15 cellular contexts compared by ENCODE assay signal in genomic region chr11:61771995-61772455, GRCh38. TPM values are rescaled to one million over a fixed set of nuclear protein-coding genes. Genes with fewer than 3 reads are reported as not detected.
DNase-seq lines count a peak whose midpoint lies in the region; ATAC-seq and TF ChIP-seq lines count a peak whose summit lies in the region.
"Had no signal": no experiment of that assay in that cellular context is flagged by ENCODE, and none has a peak within 500 bp of the region (broad histone marks: within the 10 kb centered on the region; RNA-seq: fewer than 3 reads in every experiment).

No MANE protein-coding gene starts in this region.

- no peak for DNase-seq in mammary epithelial cell
- no peak for DNase-seq in breast epithelium (ENCODE audit: low spot score in 2 of 2)
- peak; percentile 45 for DNase-seq in amniotic epithelial cell (ENCODE audit: low read depth)
- DNase-seq in lower lobe of right lung, result no peak
- no peak for DNase-seq in NCI-H2029 treated with DMSO at 0.1 percent for 48 hours (lab: John Stamatoyannopoulos, UW)
- DNase-seq in right atrium auricular region (ENCODE audit: low spot score), result no peak
- DNase-seq: activated CD4-positive, CD25-positive, alpha-beta regulatory T cell treated with anti-CD3 and anti-CD28 coated beads, Interleukin-2, amount 50 U/mL, for 72 hours; activated T-cell treated with anti-CD3 and anti-CD28 coated beads for 4 hours; COR-L47; HCEC 1CT; Karpas-422; NCI-H1436; NCI-H524 had no signal

- H3K36me3 ChIP-seq in mammary epithelial cell (ENCODE audit: insufficient read depth, low read length) (no peaks in the 10 kb centered on the region), breast epithelium (no peaks in the 10 kb centered on the region), lower lobe of right lung (no peaks in the 10 kb centered on the region), right atrium auricular region (no peaks in the 10 kb centered on the region)

- CTCF ChIA-PET in mammary epithelial cell (lab: Charles Lee; ENCODE audit: low non-redundant PET), result no interaction called here

- H3K9me3 ChIP-seq in mammary epithelial cell (replicated peaks; ENCODE audit: insufficient read depth, low read length) (no peaks in the 10 kb centered on the region), breast epithelium (no peaks in the 10 kb centered on the region), lower lobe of right lung (no peaks in the 10 kb centered on the region), right atrium auricular region (no peaks in the 10 kb centered on the region)

- no TSS peak for BruUV-seq in mammary epithelial cell (replicated peaks; lab: Mats Ljungman, UMichigan)

- H3K27me3 ChIP-seq in mammary epithelial cell (ENCODE audit: insufficient read depth, low read length) (no peaks in the 10 kb centered on the region), breast epithelium (no peaks in the 10 kb centered on the region), lower lobe of right lung (ENCODE audit: low read depth) (no peaks in the 10 kb centered on the region), right atrium auricular region (no peaks in the 10 kb centered on the region)

- TF ChIP-seq CTCF in mammary epithelial cell (conservative IDR thresholded peaks at IDR 0.05 in 1 of 2, IDR thresholded peaks at IDR 0.05 in 1 of 2; ENCODE audit: extremely low read depth in 1 of 2, insufficient read depth in 1 of 2, low read depth in 1 of 2, low read length in 2 of 2) (no peak), breast epithelium (IDR thresholded peaks at IDR 0.05) (no peak), lower lobe of right lung (IDR thresholded peaks at IDR 0.05) (no peak), right atrium auricular region (IDR thresholded peaks at IDR 0.05) (no peak)

- dilution Hi-C loops in mammary epithelial cell (cut with HindIII; ENCODE audit: low sequenced_read_pairs), result no loop called here

- no peak overlapping the region for H3K9ac ChIP-seq in mammary epithelial cell (ENCODE audit: insufficient read depth, low read length)

- no peaks in the 10 kb centered on the region for H3K79me2 ChIP-seq in mammary epithelial cell (ENCODE audit: insufficient read depth, low read length)

- ATAC-seq in lower lobe of right lung, result no peak
- no peak for ATAC-seq in esophagus mucosa

- in situ Hi-C loops in mammary epithelial cell (cut with MboI; ENCODE audit: low sequenced_read_pairs in 2 of 2), result no loop called here

- peak overlapping the region; percentile 66 for H2AFZ ChIP-seq in mammary epithelial cell (ENCODE audit: low read depth, low read length)

- H4K20me1 ChIP-seq in mammary epithelial cell (ENCODE audit: insufficient read depth, low read length), result no peaks in the 10 kb centered on the region

- no peak overlapping the region for H3K4me3 ChIP-seq in mammary epithelial cell (replicated peaks in 1 of 3; ENCODE audit: insufficient read depth in 1 of 3, low read depth in 2 of 3, low read length in 3 of 3)
- no peak overlapping the region for H3K4me3 ChIP-seq in breast epithelium
- no peak overlapping the region for H3K4me3 ChIP-seq in lower lobe of right lung
- no peak overlapping the region for H3K4me3 ChIP-seq in right atrium auricular region

- H3K4me2 ChIP-seq in mammary epithelial cell (ENCODE audit: insufficient read depth, low read depth, low read length), result no peak overlapping the region

- peaks cover under 1% of the 10 kb centered on the region for H3K4me1 ChIP-seq in mammary epithelial cell (ENCODE audit: insufficient read depth, low read length)
- no peaks in the 10 kb centered on the region for H3K4me1 ChIP-seq in breast epithelium
- no peaks in the 10 kb centered on the region for H3K4me1 ChIP-seq in lower lobe of right lung
- H3K4me1 ChIP-seq in right atrium auricular region, result peaks cover 0 to 2% of the 10 kb centered on the region in 2 donors

- intact Hi-C loops in mammary epithelial cell (cut with micrococcal nuclease), result no loop called here
- intact Hi-C loops in breast epithelium (cut with DNase I; ENCODE audit: low total_unique reads), result no loop called here
- intact Hi-C loops in lower lobe of right lung (cut with DNase I), result no loop called here

- H3K27ac ChIP-seq in mammary epithelial cell (ENCODE audit: insufficient read depth, low read depth, low read length) (no peak overlapping the region), breast epithelium (no peak overlapping the region), lower lobe of right lung (peak overlapping the region; percentile 24), temporal lobe (ENCODE audit: low read depth, low read length) (peak overlapping the region; percentile 44), right atrium auricular region (no peak overlapping the region)

- no peak for TF ChIP-seq POLR2A in breast epithelium (IDR thresholded peaks at IDR 0.05)

- whole genome bisulfite sequencing in mammary epithelial cell (ENCODE audit: low coverage, missing lambda C conversion rate), result 59% methylated on average over 6 of the region's 7 CpGs

RNA-seq across cellular contexts. Expression of gene MYRF, which starts 19.6 kb away (rescaled TPM):
- total RNA-seq in mammary epithelial cell (under 1 TPM; under 0.01 to 0.26 TPM), breast epithelium (1 to 10 TPM in 1 of 3 donors, under 1 TPM in 2; 0.32 to 6.9 (median 0.66) TPM), lower lobe of right lung (37.9 TPM), temporal lobe (1.2 TPM), right atrium auricular region (10 to 100 TPM in 1 of 2 donors, 1 to 10 TPM in 1; 7.0 to 13.1 TPM), esophagus mucosa (0.88 TPM)
- 0.16 TPM for polyA plus RNA-seq in mammary epithelial cell
- not detected for polyA minus RNA-seq in mammary epithelial cell

RNA-seq across cellular contexts. Expression of gene TMEM258, which starts 20.4 kb away (rescaled TPM):
- 10 to 100 TPM; 48.2 to 99.7 TPM for total RNA-seq in mammary epithelial cell
- polyA plus RNA-seq in mammary epithelial cell, result 202 TPM
- polyA minus RNA-seq in mammary epithelial cell, result 79.7 TPM
- total RNA-seq in breast epithelium, result 10 to 100 TPM; 35.4 to 55.4 (median 35.7) TPM
- 104 TPM for total RNA-seq in lower lobe of right lung
- total RNA-seq in temporal lobe, result 17.2 TPM
- total RNA-seq in right atrium auricular region, result 10 to 100 TPM; 43.4 to 54.7 TPM
- 90.9 TPM for total RNA-seq in esophagus mucosa

RNA-seq across cellular contexts. Expression of gene FEN1, which starts 20.7 kb away (rescaled TPM):
- 10 to 100 TPM; 11.7 to 46.1 TPM for total RNA-seq in mammary epithelial cell
- polyA plus RNA-seq in mammary epithelial cell, result 65.0 TPM
- 96.1 TPM for polyA minus RNA-seq in mammary epithelial cell
- 1 to 10 TPM; 5.9 to 9.2 (median 8.5) TPM for total RNA-seq in breast epithelium
- total RNA-seq in lower lobe of right lung, result 5.4 TPM
- total RNA-seq in temporal lobe, result 10.6 TPM
- total RNA-seq in right atrium auricular region, result 1 to 10 TPM; 3.7 to 4.0 TPM
- 18.7 TPM for total RNA-seq in esophagus mucosa

RNA-seq across cellular contexts. Expression of gene FADS1, which starts 44.8 kb away (rescaled TPM):
- total RNA-seq in mammary epithelial cell, result 10 to 100 TPM; 32.9 to 38.8 TPM
- polyA plus RNA-seq in mammary epithelial cell, result 56.1 TPM
- polyA minus RNA-seq in mammary epithelial cell, result 31.0 TPM
- 100 to 1,000 TPM in 1 of 3 donors, 10 to 100 TPM in 1, 1 to 10 TPM in 1; 8.8 to 112 (median 15.1) TPM for total RNA-seq in breast epithelium
- 63.6 TPM for total RNA-seq in lower lobe of right lung
- 50.4 TPM for total RNA-seq in temporal lobe
- total RNA-seq in right atrium auricular region, result 10 to 100 TPM; 21.8 to 28.4 TPM
- 7.5 TPM for total RNA-seq in esophagus mucosa

RNA-seq across cellular contexts. Expression of gene FADS2, which starts 56.1 kb away (rescaled TPM):
- total RNA-seq in mammary epithelial cell, result 100 to 1,000 TPM in 1 of 2 donors, 10 to 100 TPM in 1; 70.7 to 222 TPM
- polyA plus RNA-seq in mammary epithelial cell, result 314 TPM
- 502 TPM for polyA minus RNA-seq in mammary epithelial cell
- 10 to 100 TPM in 1 of 3 donors, 1 to 10 TPM in 2; 5.6 to 35.8 (median 7.5) TPM for total RNA-seq in breast epithelium
- total RNA-seq in lower lobe of right lung, result 82.0 TPM
- total RNA-seq in temporal lobe, result 93.2 TPM
- total RNA-seq in right atrium auricular region, result 10 to 100 TPM in 1 of 2 donors, 1 to 10 TPM in 1; 5.1 to 10.2 TPM
- 43.3 TPM for total RNA-seq in esophagus mucosa

Comparison
In these comparisons a context has a peak if more than half of its experiments do, and no peak if none do; other contexts are left out.
1. H3K27ac ChIP-seq: peak in lower lobe of right lung (single experiment) and temporal lobe (single experiment); none in mammary epithelial cell (single experiment), breast epithelium (0 of 2) and right atrium auricular region (0 of 2).